Comparison of ENCODE assay signal across 1 cellular context in the genomic region with DNA sequence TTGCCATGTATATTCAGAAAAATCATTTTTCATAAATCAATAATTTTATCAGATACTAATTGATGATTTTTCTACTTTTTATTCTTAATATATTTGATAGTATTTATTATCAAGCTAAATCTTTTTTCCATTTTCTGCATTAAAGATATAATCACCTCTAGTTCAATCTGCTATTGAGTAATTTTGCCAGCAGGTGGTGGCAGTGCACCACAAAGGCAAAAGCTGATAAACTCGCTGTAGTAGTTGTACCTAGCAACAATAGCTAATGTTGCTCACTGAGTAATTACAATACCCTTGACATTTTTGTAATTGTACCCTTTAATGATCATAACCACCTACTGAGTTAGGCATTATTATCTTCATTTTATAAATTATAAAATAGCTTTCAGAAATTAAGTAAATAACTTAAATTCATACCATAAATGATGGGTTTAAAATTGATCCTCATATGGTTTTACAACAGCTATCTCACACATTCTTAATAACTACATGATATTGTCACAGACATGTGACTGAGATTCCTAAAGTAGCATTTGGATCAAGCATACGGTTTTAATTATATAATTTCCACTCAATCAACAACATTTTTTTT.
TF ChIP-seq lines count a peak whose summit lies in the region.

No MANE protein-coding gene starts in this region.

TF ChIP-seq in HepG2, 621 proteins besides CTCF, POLR2A, EP300 and RAD21 (continued from another document):
- no peak for TF ChIP-seq HHEX (CRISPR knock-in tag; IDR thresholded peaks at IDR 0.05)
- TF ChIP-seq DNMT3B (CRISPR knock-in tag; conservative IDR thresholded peaks at IDR 0.05): no peak
- no peak for TF ChIP-seq ZNF329 (CRISPR knock-in tag; IDR thresholded peaks at IDR 0.05; ENCODE audit: low read depth)
- TF ChIP-seq, protein P1, sequence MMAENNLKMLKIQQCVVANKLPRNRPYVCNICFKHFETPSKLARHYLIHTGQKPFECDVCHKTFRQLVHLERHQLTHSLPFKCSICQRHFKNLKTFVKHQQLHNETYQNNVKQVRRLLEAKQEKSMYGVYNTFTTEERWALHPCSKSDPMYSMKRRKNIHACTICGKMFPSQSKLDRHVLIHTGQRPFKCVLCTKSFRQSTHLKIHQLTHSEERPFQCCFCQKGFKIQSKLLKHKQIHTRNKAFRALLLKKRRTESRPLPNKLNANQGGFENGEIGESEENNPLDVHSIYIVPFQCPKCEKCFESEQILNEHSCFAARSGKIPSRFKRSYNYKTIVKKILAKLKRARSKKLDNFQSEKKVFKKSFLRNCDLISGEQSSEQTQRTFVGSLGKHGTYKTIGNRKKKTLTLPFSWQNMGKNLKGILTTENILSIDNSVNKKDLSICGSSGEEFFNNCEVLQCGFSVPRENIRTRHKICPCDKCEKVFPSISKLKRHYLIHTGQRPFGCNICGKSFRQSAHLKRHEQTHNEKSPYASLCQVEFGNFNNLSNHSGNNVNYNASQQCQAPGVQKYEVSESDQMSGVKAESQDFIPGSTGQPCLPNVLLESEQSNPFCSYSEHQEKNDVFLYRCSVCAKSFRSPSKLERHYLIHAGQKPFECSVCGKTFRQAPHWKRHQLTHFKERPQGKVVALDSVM (CRISPR knock-in tag; IDR thresholded peaks at IDR 0.05): no peak
- TF ChIP-seq, protein P2, sequence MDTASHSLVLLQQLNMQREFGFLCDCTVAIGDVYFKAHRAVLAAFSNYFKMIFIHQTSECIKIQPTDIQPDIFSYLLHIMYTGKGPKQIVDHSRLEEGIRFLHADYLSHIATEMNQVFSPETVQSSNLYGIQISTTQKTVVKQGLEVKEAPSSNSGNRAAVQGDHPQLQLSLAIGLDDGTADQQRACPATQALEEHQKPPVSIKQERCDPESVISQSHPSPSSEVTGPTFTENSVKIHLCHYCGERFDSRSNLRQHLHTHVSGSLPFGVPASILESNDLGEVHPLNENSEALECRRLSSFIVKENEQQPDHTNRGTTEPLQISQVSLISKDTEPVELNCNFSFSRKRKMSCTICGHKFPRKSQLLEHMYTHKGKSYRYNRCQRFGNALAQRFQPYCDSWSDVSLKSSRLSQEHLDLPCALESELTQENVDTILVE (CRISPR knock-in tag; IDR thresholded peaks at IDR 0.05): peak; percentile 72; the same call in 1 of the 2 replicates
- no peak for TF ChIP-seq ZNF317 (CRISPR knock-in tag; IDR thresholded peaks at IDR 0.05)
- 0 out of 2 replicates have a peak, but pooled peaks have one; percentile 23 for TF ChIP-seq MBD4 (IDR thresholded peaks at IDR 0.05; ENCODE audit: borderline replicate concordance, low read length)
- TF ChIP-seq, protein P3, sequence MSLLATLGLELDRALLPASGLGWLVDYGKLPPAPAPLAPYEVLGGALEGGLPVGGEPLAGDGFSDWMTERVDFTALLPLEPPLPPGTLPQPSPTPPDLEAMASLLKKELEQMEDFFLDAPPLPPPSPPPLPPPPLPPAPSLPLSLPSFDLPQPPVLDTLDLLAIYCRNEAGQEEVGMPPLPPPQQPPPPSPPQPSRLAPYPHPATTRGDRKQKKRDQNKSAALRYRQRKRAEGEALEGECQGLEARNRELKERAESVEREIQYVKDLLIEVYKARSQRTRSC (CRISPR knock-in tag; IDR thresholded peaks at IDR 0.05; ENCODE audit: low read depth): no peak
- TF ChIP-seq, protein P4, sequence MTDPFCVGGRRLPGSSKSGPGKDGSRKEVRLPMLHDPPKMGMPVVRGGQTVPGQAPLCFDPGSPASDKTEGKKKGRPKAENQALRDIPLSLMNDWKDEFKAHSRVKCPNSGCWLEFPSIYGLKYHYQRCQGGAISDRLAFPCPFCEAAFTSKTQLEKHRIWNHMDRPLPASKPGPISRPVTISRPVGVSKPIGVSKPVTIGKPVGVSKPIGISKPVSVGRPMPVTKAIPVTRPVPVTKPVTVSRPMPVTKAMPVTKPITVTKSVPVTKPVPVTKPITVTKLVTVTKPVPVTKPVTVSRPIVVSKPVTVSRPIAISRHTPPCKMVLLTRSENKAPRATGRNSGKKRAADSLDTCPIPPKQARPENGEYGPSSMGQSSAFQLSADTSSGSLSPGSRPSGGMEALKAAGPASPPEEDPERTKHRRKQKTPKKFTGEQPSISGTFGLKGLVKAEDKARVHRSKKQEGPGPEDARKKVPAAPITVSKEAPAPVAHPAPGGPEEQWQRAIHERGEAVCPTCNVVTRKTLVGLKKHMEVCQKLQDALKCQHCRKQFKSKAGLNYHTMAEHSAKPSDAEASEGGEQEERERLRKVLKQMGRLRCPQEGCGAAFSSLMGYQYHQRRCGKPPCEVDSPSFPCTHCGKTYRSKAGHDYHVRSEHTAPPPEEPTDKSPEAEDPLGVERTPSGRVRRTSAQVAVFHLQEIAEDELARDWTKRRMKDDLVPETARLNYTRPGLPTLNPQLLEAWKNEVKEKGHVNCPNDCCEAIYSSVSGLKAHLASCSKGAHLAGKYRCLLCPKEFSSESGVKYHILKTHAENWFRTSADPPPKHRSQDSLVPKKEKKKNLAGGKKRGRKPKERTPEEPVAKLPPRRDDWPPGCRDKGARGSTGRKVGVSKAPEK (CRISPR knock-in tag; IDR thresholded peaks at IDR 0.05; ENCODE audit: borderline replicate concordance): no peak
- TF ChIP-seq ZNF3 (CRISPR knock-in tag; IDR thresholded peaks at IDR 0.05): no peak
- TF ChIP-seq ZSCAN29 (CRISPR knock-in tag; conservative IDR thresholded peaks at IDR 0.05): no peak
- TF ChIP-seq, protein P5, sequence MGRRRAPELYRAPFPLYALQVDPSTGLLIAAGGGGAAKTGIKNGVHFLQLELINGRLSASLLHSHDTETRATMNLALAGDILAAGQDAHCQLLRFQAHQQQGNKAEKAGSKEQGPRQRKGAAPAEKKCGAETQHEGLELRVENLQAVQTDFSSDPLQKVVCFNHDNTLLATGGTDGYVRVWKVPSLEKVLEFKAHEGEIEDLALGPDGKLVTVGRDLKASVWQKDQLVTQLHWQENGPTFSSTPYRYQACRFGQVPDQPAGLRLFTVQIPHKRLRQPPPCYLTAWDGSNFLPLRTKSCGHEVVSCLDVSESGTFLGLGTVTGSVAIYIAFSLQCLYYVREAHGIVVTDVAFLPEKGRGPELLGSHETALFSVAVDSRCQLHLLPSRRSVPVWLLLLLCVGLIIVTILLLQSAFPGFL (CRISPR knock-in tag; IDR thresholded peaks at IDR 0.05): no peak
- TF ChIP-seq, protein P6, sequence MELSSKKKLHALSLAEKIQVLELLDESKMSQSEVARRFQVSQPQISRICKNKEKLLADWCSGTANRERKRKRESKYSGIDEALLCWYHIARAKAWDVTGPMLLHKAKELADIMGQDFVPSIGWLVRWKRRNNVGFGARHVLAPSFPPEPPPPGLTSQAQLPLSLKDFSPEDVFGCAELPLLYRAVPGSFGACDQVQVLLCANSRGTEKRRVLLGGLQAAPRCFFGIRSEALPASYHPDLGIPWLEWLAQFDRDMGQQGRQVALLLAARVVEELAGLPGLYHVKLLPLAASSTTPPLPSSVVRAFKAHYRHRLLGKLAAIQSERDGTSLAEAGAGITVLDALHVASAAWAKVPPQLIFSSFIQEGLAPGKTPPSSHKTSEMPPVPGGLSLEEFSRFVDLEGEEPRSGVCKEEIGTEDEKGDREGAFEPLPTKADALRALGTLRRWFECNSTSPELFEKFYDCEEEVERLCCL (CRISPR knock-in tag; IDR thresholded peaks at IDR 0.05; ENCODE audit: borderline replicate concordance): no peak
- TF ChIP-seq, protein P7, sequence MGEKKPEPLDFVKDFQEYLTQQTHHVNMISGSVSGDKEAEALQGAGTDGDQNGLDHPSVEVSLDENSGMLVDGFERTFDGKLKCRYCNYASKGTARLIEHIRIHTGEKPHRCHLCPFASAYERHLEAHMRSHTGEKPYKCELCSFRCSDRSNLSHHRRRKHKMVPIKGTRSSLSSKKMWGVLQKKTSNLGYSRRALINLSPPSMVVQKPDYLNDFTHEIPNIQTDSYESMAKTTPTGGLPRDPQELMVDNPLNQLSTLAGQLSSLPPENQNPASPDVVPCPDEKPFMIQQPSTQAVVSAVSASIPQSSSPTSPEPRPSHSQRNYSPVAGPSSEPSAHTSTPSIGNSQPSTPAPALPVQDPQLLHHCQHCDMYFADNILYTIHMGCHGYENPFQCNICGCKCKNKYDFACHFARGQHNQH (CRISPR knock-in tag; IDR thresholded peaks at IDR 0.05): no peak
- TF ChIP-seq ZNF34 (CRISPR knock-in tag; IDR thresholded peaks at IDR 0.05; ENCODE audit: borderline replicate concordance): no peak
- no peak for TF ChIP-seq GABPA (IDR thresholded peaks at IDR 0.05; ENCODE audit: low read depth, low read length)
- no peak for TF ChIP-seq GABPA (CRISPR knock-in tag; IDR thresholded peaks at IDR 0.05; ENCODE audit: low read depth)
- TF ChIP-seq CBFB (CRISPR knock-in tag; IDR thresholded peaks at IDR 0.05): no peak
- no peak for TF ChIP-seq EEA1 (CRISPR knock-in tag; IDR thresholded peaks at IDR 0.05; ENCODE audit: borderline replicate concordance)
- no peak for TF ChIP-seq SRY (CRISPR knock-in tag; IDR thresholded peaks at IDR 0.05)
- no peak for TF ChIP-seq MEIS1 (CRISPR knock-in tag; IDR thresholded peaks at IDR 0.05; ENCODE audit: borderline replicate concordance)
- no peak for TF ChIP-seq HOXA9 (CRISPR knock-in tag; IDR thresholded peaks at IDR 0.05; ENCODE audit: borderline replicate concordance)
- TF ChIP-seq AGO2 (optimal IDR thresholded peaks at IDR 0.05; ENCODE audit: low read depth, low read length): no peak
- TF ChIP-seq NCOA5 (CRISPR knock-in tag; IDR thresholded peaks at IDR 0.05): no peak
